8 cellular contexts compared by ENCODE assay signal in genomic region chr9:95822583-95823431, GRCh38. TPM values are rescaled to one million over a fixed set of nuclear protein-coding genes. Genes with fewer than 3 reads are reported as not detected.
A peak's percentile ranks its signal among the peaks of the same experiment; 100 is the strongest.
DNase-seq lines count a peak whose midpoint lies in the region; ATAC-seq and TF ChIP-seq lines count a peak whose summit lies in the region.

No MANE protein-coding gene starts in this region.

- no peak overlapping the region for H3K27ac ChIP-seq in SK-N-SH (ENCODE audit: low read depth in 2 of 2, low read length in 1 of 2)
- no peak overlapping the region for H3K27ac ChIP-seq in caudate nucleus (ENCODE audit: low read depth, low read length)

- H3K9me3 ChIP-seq in SK-N-SH: no peaks in the 10 kb centered on the region

- H3K27ac Mint-ChIP-seq in activated naive CD4-positive, alpha-beta T cell treated with anti-CD3 and anti-CD28 coated beads, Interleukin-2, amount 10 ng/mL, durations not matched to agents 7 days and 5 days: no peak overlapping the region

- peaks cover 39% of the 10 kb centered on the region for H3K27me3 Mint-ChIP-seq in activated naive CD4-positive, alpha-beta T cell treated with anti-CD3 and anti-CD28 coated beads, Interleukin-2, amount 10 ng/mL, durations not matched to agents 7 days and 5 days

- H3K27me3 ChIP-seq in SK-N-SH (ENCODE audit: insufficient read depth): no peaks in the 10 kb centered on the region

- H2AFZ ChIP-seq in SK-N-SH (ENCODE audit: low read depth): no peak overlapping the region

- no peak overlapping the region for H3K4me2 ChIP-seq in SK-N-SH

- no peaks in the 10 kb centered on the region for H3K79me2 ChIP-seq in SK-N-SH (ENCODE audit: insufficient read depth)

- H3K4me3 ChIP-seq in SK-N-SH (ENCODE audit: low read depth in 2 of 2, low read length in 1 of 2): no peak overlapping the region

- WGBS in SK-N-SH (ENCODE audit: low lambda C conversion rate): 75% methylated on average over 11 of the region's 11 CpGs

- H4K20me1 ChIP-seq in SK-N-SH (ENCODE audit: insufficient read depth): no peaks in the 10 kb centered on the region

- no peak overlapping the region for H3K4me3 Mint-ChIP-seq in activated naive CD4-positive, alpha-beta T cell treated with anti-CD3 and anti-CD28 coated beads, Interleukin-2, amount 10 ng/mL, durations not matched to agents 7 days and 5 days

- peaks cover 18% of the 10 kb centered on the region for H3K4me1 Mint-ChIP-seq in activated naive CD4-positive, alpha-beta T cell treated with anti-CD3 and anti-CD28 coated beads, Interleukin-2, amount 10 ng/mL, durations not matched to agents 7 days and 5 days

- no peaks in the 10 kb centered on the region for H3K4me1 ChIP-seq in SK-N-SH (ENCODE audit: control insufficient read depth in 1 of 2, insufficient read depth in 2 of 2, low read depth in 1 of 2, low read length in 1 of 2)

- no peak for TF ChIP-seq RAD21 in SK-N-SH (IDR thresholded peaks at IDR 0.05; ENCODE audit: low read length)

- H3K9me3 Mint-ChIP-seq in activated naive CD4-positive, alpha-beta T cell treated with anti-CD3 and anti-CD28 coated beads, Interleukin-2, amount 10 ng/mL, durations not matched to agents 7 days and 5 days: no peaks in the 10 kb centered on the region

- POLR2A ChIA-PET in SK-N-SH (lab: Yijun Ruan, JAX): no interaction called here

- H3K9me2 ChIP-seq in SK-N-SH: no peaks in the 10 kb centered on the region

- DNase-seq in activated naive CD4-positive, alpha-beta T cell treated with anti-CD3 and anti-CD28 coated beads, Interleukin-2, amount 10 ng/mL, durations not matched to agents 7 days and 5 days: peak; percentile 42
- no peak for DNase-seq in activated naive CD4-positive, alpha-beta T cell treated with anti-CD3 and anti-CD28 coated beads, Interleukin-2, amount 50 U/mL, for 16 hours
- DNase-seq in SK-N-SH (no peak), iris pigment epithelial cell (ENCODE audit: low read depth) (peak; percentile 98), caudate nucleus (lab: John Stamatoyannopoulos, UW) (no peak), globus pallidus (ENCODE audit: low spot score) (no peak), amygdala (lab: John Stamatoyannopoulos, UW) (no peak)

- H3K36me3 ChIP-seq in SK-N-SH (replicated peaks in 1 of 2; ENCODE audit: control insufficient read depth in 1 of 2, insufficient read depth in 2 of 2, low read length in 1 of 2): no peaks in the 10 kb centered on the region

- H3K36me3 Mint-ChIP-seq in activated naive CD4-positive, alpha-beta T cell treated with anti-CD3 and anti-CD28 coated beads, Interleukin-2, amount 10 ng/mL, durations not matched to agents 7 days and 5 days: no peaks in the 10 kb centered on the region

- TF ChIP-seq EP300 in SK-N-SH (IDR thresholded peaks at IDR 0.05; ENCODE audit: borderline replicate concordance in 1 of 2, low read depth in 1 of 2, low read length in 1 of 2): no peak

- CTCF ChIA-PET in activated naive CD4-positive, alpha-beta T cell treated with anti-CD3 and anti-CD28 coated beads, Interleukin-2, amount 10 ng/mL, durations not matched to agents 7 days and 5 days (lab: Charles Lee): interaction anchor here (0.5 kb wide), 1 partner anchor 495 kb away, joined by 3 read pairs; no protein-coding TSS in a partner anchor
- CTCF ChIA-PET in SK-N-SH (lab: Yijun Ruan, JAX): no interaction called here

- no peak overlapping the region for H3K9ac ChIP-seq in SK-N-SH

- no peak for TF ChIP-seq CTCF in SK-N-SH (IDR thresholded peaks at IDR 0.05)

- ATAC-seq in HG02870 (IDR thresholded peaks at IDR 0.05; ENCODE audit: unreplicated experiment): peak; percentile 87

- H3F3A ChIP-seq in SK-N-SH (replicated peaks; ENCODE audit: insufficient read depth): no peaks in the 10 kb centered on the region

TF ChIP-seq in SK-N-SH, 30 proteins besides CTCF, POLR2A, EP300 and RAD21:
- TF ChIP-seq TCF12 (IDR thresholded peaks at IDR 0.05) (no peak; the same call in 1 of the 2 replicates), PBX3 (IDR thresholded peaks at IDR 0.05) (0 out of 2 replicates have a peak, but pooled peaks have one; percentile 10), JUND (IDR thresholded peaks at IDR 0.05) (0 out of 2 replicates have a peak, but pooled peaks have one; percentile 18)
- TF ChIP-seq, protein P1, sequence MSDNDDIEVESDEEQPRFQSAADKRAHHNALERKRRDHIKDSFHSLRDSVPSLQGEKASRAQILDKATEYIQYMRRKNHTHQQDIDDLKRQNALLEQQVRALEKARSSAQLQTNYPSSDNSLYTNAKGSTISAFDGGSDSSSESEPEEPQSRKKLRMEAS (IDR thresholded peaks at IDR 0.05; ENCODE audit: low read depth): peak; percentile 27; the same call in 1 of the 2 replicates
- TF ChIP-seq, protein P2, sequence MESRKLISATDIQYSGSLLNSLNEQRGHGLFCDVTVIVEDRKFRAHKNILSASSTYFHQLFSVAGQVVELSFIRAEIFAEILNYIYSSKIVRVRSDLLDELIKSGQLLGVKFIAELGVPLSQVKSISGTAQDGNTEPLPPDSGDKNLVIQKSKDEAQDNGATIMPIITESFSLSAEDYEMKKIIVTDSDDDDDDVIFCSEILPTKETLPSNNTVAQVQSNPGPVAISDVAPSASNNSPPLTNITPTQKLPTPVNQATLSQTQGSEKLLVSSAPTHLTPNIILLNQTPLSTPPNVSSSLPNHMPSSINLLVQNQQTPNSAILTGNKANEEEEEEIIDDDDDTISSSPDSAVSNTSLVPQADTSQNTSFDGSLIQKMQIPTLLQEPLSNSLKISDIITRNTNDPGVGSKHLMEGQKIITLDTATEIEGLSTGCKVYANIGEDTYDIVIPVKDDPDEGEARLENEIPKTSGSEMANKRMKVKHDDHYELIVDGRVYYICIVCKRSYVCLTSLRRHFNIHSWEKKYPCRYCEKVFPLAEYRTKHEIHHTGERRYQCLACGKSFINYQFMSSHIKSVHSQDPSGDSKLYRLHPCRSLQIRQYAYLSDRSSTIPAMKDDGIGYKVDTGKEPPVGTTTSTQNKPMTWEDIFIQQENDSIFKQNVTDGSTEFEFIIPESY (IDR thresholded peaks at IDR 0.05; ENCODE audit: borderline replicate concordance, low read depth): no peak
TF ChIP-seq in SK-N-SH: peak in this region for 3.

RNA-seq across cellular contexts. Expression of gene ERCC6L2, which starts 52.7 kb away (rescaled TPM):
- 10.0 and 13.8 TPM in 2 replicates for polyA plus RNA-seq in SK-N-SH (2012; rRNA removed)
- polyA plus RNA-seq in SK-N-SH (2012; cell fraction: cytosol; rRNA removed): 13.5 and 16.0 TPM in 2 replicates
- 13.2 and 21.1 TPM in 2 replicates for polyA plus RNA-seq in SK-N-SH (2012; cell fraction: nucleus; rRNA removed)

Comparison
In these comparisons a context has a peak if more than half of its experiments do, and no peak if none do; other contexts are left out.
1. DNase-seq: peak in activated naive CD4-positive, alpha-beta T cell treated with anti-CD3 and anti-CD28 coated beads, Interleukin-2, amount 10 ng/mL, durations not matched to agents 7 days and 5 days (single experiment) and iris pigment epithelial cell (single experiment); none in activated naive CD4-positive, alpha-beta T cell treated with anti-CD3 and anti-CD28 coated beads, Interleukin-2, amount 50 U/mL, for 16 hours (single experiment), SK-N-SH (single experiment), caudate nucleus (0 of 61), globus pallidus (single experiment) and amygdala (0 of 56).